19 cellular contexts compared by ENCODE assay signal in the genomic region with DNA sequence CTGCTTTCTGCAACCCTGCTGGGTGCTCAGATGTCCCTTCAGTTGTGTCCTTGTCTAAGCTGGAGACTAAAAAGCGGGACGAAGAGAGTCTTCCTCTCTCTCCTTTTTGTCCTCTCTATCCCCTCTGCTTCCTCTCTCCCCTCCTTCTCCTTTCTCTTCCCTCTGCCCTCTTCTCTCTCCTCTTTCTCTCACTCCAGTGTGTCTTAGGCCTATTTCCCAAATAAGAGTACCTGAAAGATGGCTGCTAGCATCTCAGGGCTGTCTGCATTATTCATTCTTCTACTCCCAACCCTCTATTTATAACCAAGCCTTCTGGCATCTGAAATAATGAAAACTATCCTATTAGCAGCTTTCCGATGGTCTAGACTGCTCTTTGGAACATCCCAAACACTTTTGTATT.
DNase-seq lines count a peak whose midpoint lies in the region; ATAC-seq, FAIRE-seq and TF ChIP-seq lines count a peak whose summit lies in the region.
"Had no signal": no experiment of that assay in that cellular context is flagged by ENCODE, and none has a peak within 500 bp of the region (broad histone marks: within the 10 kb centered on the region; RNA-seq: fewer than 3 reads in every experiment).

No MANE protein-coding gene starts in this region.

- no peak for TF ChIP-seq RAD21 in K562 (CRISPR knock-in tag; conservative IDR thresholded peaks at IDR 0.05 in 1 of 2, IDR thresholded peaks at IDR 0.05 in 1 of 2)

- H4K91ac ChIP-seq in mesenchymal stem cell (ENCODE audit: low read length): no peak overlapping the region

- CTCF ChIA-PET in mammary epithelial cell (lab: Charles Lee; ENCODE audit: low non-redundant PET): no interaction called here
- CTCF ChIA-PET in K562 (lab: Yijun Ruan, JAX; ENCODE audit: low intra/inter-chr PET ratio): no interaction called here

- H4K20me1 ChIP-seq in mammary epithelial cell (ENCODE audit: insufficient read depth, low read length) (no peaks in the 10 kb centered on the region), K562 (replicated peaks; ENCODE audit: control insufficient read depth, insufficient read depth, low read length) (peaks cover 48% of the 10 kb centered on the region)

- no peaks in the 10 kb centered on the region for H3K9me1 ChIP-seq in K562 (ENCODE audit: control insufficient read depth, insufficient read depth, low read length)

- H3K9me3 ChIP-seq in mammary epithelial cell (replicated peaks; ENCODE audit: insufficient read depth, low read length) (no peaks in the 10 kb centered on the region), breast epithelium (no peaks in the 10 kb centered on the region), K562 (replicated peaks; ENCODE audit: control insufficient read depth, insufficient read depth, low read depth, low read length) (no peaks in the 10 kb centered on the region), mesenchymal stem cell (ENCODE audit: control insufficient read depth, low read length) (no peaks in the 10 kb centered on the region)

- BruUV-seq in mammary epithelial cell (replicated peaks; lab: Mats Ljungman, UMichigan) (no TSS peak), K562 (replicated peaks; lab: Mats Ljungman, UMichigan) (no TSS peak)

- dilution Hi-C loops in mammary epithelial cell (cut with HindIII; ENCODE audit: low sequenced_read_pairs): no loop called here

- H2BK5ac ChIP-seq in mesenchymal stem cell (ENCODE audit: low read depth, low read length, poor library complexity, severe bottlenecking): no peak overlapping the region

- H3K4me2 ChIP-seq in mammary epithelial cell (ENCODE audit: insufficient read depth, low read depth, low read length): no peak overlapping the region
- H3K4me2 ChIP-seq in K562 (ENCODE audit: insufficient read depth, low read length): no peak overlapping the region
- H3K4me2 ChIP-seq in mesenchymal stem cell (ENCODE audit: low read length, poor library complexity, severe bottlenecking): no peak overlapping the region
- H3K4me2 ChIP-seq: A549 had no signal

- TF ChIP-seq CTCF in mammary epithelial cell (conservative IDR thresholded peaks at IDR 0.05 in 1 of 2, IDR thresholded peaks at IDR 0.05 in 1 of 2; ENCODE audit: extremely low read depth in 1 of 2, insufficient read depth in 1 of 2, low read depth in 1 of 2, low read length in 2 of 2) (no peak), breast epithelium (IDR thresholded peaks at IDR 0.05) (no peak), K562 (IDR thresholded peaks at IDR 0.05 in 2 of 3, conservative IDR thresholded peaks at IDR 0.05 in 1 of 3; ENCODE audit: insufficient read depth in 2 of 3, low read depth in 1 of 3, low read length in 3 of 3) (no peak)

- H3K4ac ChIP-seq in mesenchymal stem cell (ENCODE audit: low read depth in 1 of 2, low read length in 2 of 2): no peak overlapping the region

- H2AFZ ChIP-seq in mammary epithelial cell (ENCODE audit: low read depth, low read length): peak overlapping the region; percentile 71
- H2AFZ ChIP-seq in K562 (ENCODE audit: low read depth, low read length): no peak overlapping the region
- no peak overlapping the region for H2AFZ ChIP-seq in mesenchymal stem cell (ENCODE audit: low read depth, low read length)
- H2AFZ ChIP-seq: GM23248 had no signal

- no peak overlapping the region for H3K14ac ChIP-seq in mesenchymal stem cell (ENCODE audit: low read length in 2 of 2)

- peak overlapping the region; percentile 57 for H2AK5ac ChIP-seq in mesenchymal stem cell (ENCODE audit: low read length, severe bottlenecking)

- H2BK120ac ChIP-seq in mesenchymal stem cell (ENCODE audit: low read depth, low read length): no peak overlapping the region

- no peak overlapping the region for H3K9ac ChIP-seq in mammary epithelial cell (ENCODE audit: insufficient read depth, low read length)
- no peak overlapping the region; a peak in 1 of 4 replicates for H3K9ac ChIP-seq in K562 (ENCODE audit: insufficient read depth in 1 of 2, low read depth in 2 of 2, low read length in 2 of 2)
- no peak overlapping the region for H3K9ac ChIP-seq in mesenchymal stem cell (ENCODE audit: low read length)
- H3K9ac ChIP-seq: GM23248 had no signal

- ATAC-seq in K562: no peak
- ATAC-seq in left lobe of liver: no peak
- ATAC-seq: A549; CD8-positive, alpha-beta T cell; GM12878 had no signal

- H3K27ac ChIP-seq in mammary epithelial cell (ENCODE audit: insufficient read depth, low read depth, low read length) (no peak overlapping the region), breast epithelium (no peak overlapping the region), K562 (ENCODE audit: extremely low read depth, low read depth, low read length) (no peak overlapping the region), mesenchymal stem cell (ENCODE audit: low read length, poor library complexity, severe bottlenecking) (no peak overlapping the region)
- H3K27ac ChIP-seq: 22Rv1, A549, GM23248 had no signal

- POLR2A ChIA-PET in K562 (lab: Yijun Ruan, JAX): interaction anchor here (1.1 to 1.9 kb wide), 2 partner anchors 10 to 11 kb away, joined by 3 to 5 read pairs; no protein-coding TSS in a partner anchor

- H2BK12ac ChIP-seq in mesenchymal stem cell (ENCODE audit: low read length in 2 of 2): no peak overlapping the region

- intact Hi-C loops in mammary epithelial cell (cut with micrococcal nuclease): no loop called here
- intact Hi-C loops in breast epithelium (cut with DNase I; ENCODE audit: low total_unique reads): no loop called here
- intact Hi-C loops in K562 (cut with micrococcal nuclease): no loop called here

- H3K27me3 ChIP-seq in mammary epithelial cell (ENCODE audit: insufficient read depth, low read length) (no peaks in the 10 kb centered on the region), breast epithelium (no peaks in the 10 kb centered on the region), K562 (ENCODE audit: control insufficient read depth in 2 of 2, insufficient read depth in 2 of 2, low read length in 2 of 2) (no peaks in the 10 kb centered on the region), mesenchymal stem cell (ENCODE audit: control insufficient read depth in 1 of 2, insufficient read depth in 1 of 2, low read length in 2 of 2) (peaks cover 0 to 10% of the 10 kb centered on the region in 2 experiments)

- FAIRE-seq in K562 (lab: Jason Lieb, UNC): no peak
- FAIRE-seq: A549, GM12878, H54 had no signal

- H2BK15ac ChIP-seq in mesenchymal stem cell (ENCODE audit: low read depth, poor library complexity, severe bottlenecking): no peak overlapping the region

- no peak for TF ChIP-seq POLR2A in breast epithelium (IDR thresholded peaks at IDR 0.05)
- TF ChIP-seq POLR2A in K562 (conservative IDR thresholded peaks at IDR 0.05): peak; percentile 54; the same call in 1 of the 2 replicates

- no peak overlapping the region for H4K8ac ChIP-seq in mesenchymal stem cell (ENCODE audit: low read length)

- no peaks in the 10 kb centered on the region for H3K79me1 ChIP-seq in mesenchymal stem cell (replicated peaks; ENCODE audit: low read length, poor library complexity, severe bottlenecking)

- H3K79me2 ChIP-seq in mammary epithelial cell (ENCODE audit: insufficient read depth, low read length): no peaks in the 10 kb centered on the region
- H3K79me2 ChIP-seq in K562 (ENCODE audit: control insufficient read depth, insufficient read depth, low read length): peaks cover 92% of the 10 kb centered on the region

- H3K4me3 ChIP-seq in mammary epithelial cell (replicated peaks in 1 of 3; ENCODE audit: insufficient read depth in 1 of 3, low read depth in 2 of 3, low read length in 3 of 3) (no peak overlapping the region), breast epithelium (no peak overlapping the region), K562 (no peak overlapping the region), mesenchymal stem cell (ENCODE audit: insufficient read depth in 1 of 2, low read depth in 1 of 2, low read length in 2 of 2) (no peak overlapping the region)
- H3K4me3 ChIP-seq: A549, GM12878, GM23248 had no signal

- in situ Hi-C loops in mammary epithelial cell (cut with MboI; ENCODE audit: low sequenced_read_pairs in 2 of 2): no loop called here
- in situ Hi-C loops in K562 (cut with MboI): no loop called here

- 75% methylated on average over 3 of the region's 3 CpGs for WGBS in mammary epithelial cell (ENCODE audit: low coverage, missing lambda C conversion rate)
- 78% methylated on average over 3 of the region's 3 CpGs for WGBS in K562 (ENCODE audit: insufficient coverage, low coverage, missing lambda C conversion rate)
- WGBS in mesenchymal stem cell: 90% methylated on average over 3 of the region's 3 CpGs

- H3K18ac ChIP-seq in mesenchymal stem cell (ENCODE audit: low read depth in 1 of 2, low read length in 2 of 2): no peak overlapping the region

- H3K4me1 ChIP-seq in mammary epithelial cell (ENCODE audit: insufficient read depth, low read length) (peaks cover 11% of the 10 kb centered on the region), breast epithelium (no peaks in the 10 kb centered on the region), K562 (replicated peaks in 1 of 2; ENCODE audit: control insufficient read depth in 2 of 2, insufficient read depth in 2 of 2, low read length in 2 of 2) (peaks cover 6 to 19% of the 10 kb centered on the region in 2 experiments; a peak in 4 of 5 replicates), mesenchymal stem cell (ENCODE audit: control insufficient read depth, insufficient read depth, low read depth, low read length) (peaks cover 13% of the 10 kb centered on the region)
- H3K4me1 ChIP-seq: A549 had no signal

- DNase-seq in mammary epithelial cell (no peak), breast epithelium (ENCODE audit: low spot score in 2 of 2) (no peak), K562 (ENCODE audit: extremely low read depth in 1 of 4, low spot score in 3 of 4) (no peak), mesenchymal stem cell (no peak), left lobe of liver (ENCODE audit: low spot score) (no peak), SHP77 treated with DMSO at 0.1 percent for 48 hours (lab: John Stamatoyannopoulos, UW) (no peak), NCI-H345 treated with DMSO at 0.1 percent for 48 hours (lab: John Stamatoyannopoulos, UW; ENCODE audit: unreplicated experiment) (no peak)
- DNase-seq: AML-193; Calu3; CD8-positive, alpha-beta T cell; DMS53; DND-41; EL; GM23248; HCEC 1CT had no signal

- no peak overlapping the region for H3K23ac ChIP-seq in mesenchymal stem cell (ENCODE audit: low read length in 2 of 2)

- H3K36me3 ChIP-seq in mammary epithelial cell (ENCODE audit: insufficient read depth, low read length): no peaks in the 10 kb centered on the region
- H3K36me3 ChIP-seq in breast epithelium: no peaks in the 10 kb centered on the region
- peaks cover 67% of the 10 kb centered on the region for H3K36me3 ChIP-seq in K562 (ENCODE audit: control insufficient read depth, insufficient read depth, low read length)
- no peaks in the 10 kb centered on the region for H3K36me3 ChIP-seq in mesenchymal stem cell (ENCODE audit: control insufficient read depth in 1 of 2, insufficient read depth in 2 of 2, low read depth in 1 of 2, low read length in 2 of 2)

- no peak for TF ChIP-seq EP300 in K562 (IDR thresholded peaks at IDR 0.05; ENCODE audit: low read length)

TF ChIP-seq in K562, 482 proteins besides CTCF, POLR2A, EP300 and RAD21:
- TF ChIP-seq POLR2B (IDR thresholded peaks at IDR 0.05; ENCODE audit: low read depth, partially characterized antibody) (peak; percentile 32), BRD4 (IDR thresholded peaks at IDR 0.05) (no peak), POLR2AphosphoS2 (IDR thresholded peaks at IDR 0.05; ENCODE audit: low read length) (peak; percentile 70; the same call in 1 of the 2 replicates)
